In genomic region chr2:43278683-43279220, GRCh38 we compare ENCODE assay signal across 14 cellular contexts.
"Had no signal": no experiment of that assay in that cellular context is flagged by ENCODE, and none has a peak within 500 bp of the region (broad histone marks: within the 10 kb centered on the region; RNA-seq: fewer than 3 reads in every experiment).

No MANE protein-coding gene starts in this region.

- H3K4me2 ChIP-seq: smooth muscle cell had no signal

- H3K9me3 ChIP-seq: right atrium auricular region had no signal

- H3K27ac ChIP-seq: coronary artery, parathyroid adenoma, right atrium auricular region, tibial nerve had no signal

- H3K4me1 ChIP-seq: parathyroid adenoma had no signal

- DNase-seq: activated CD4-positive, alpha-beta memory T cell treated with anti-CD3 and anti-CD28 coated beads, Interleukin-2, amount 10 ng/mL, durations not matched to agents 7 days and 5 days; activated CD4-positive, alpha-beta T cell treated with anti-CD3 and anti-CD28 coated beads for 36 hours; activated gamma-delta T cell treated with Interleukin-2 at 50 U/mL for 16 hours; activated T-cell treated with anti-CD3 and anti-CD28 coated beads, Interleukin-2, amount 50 U/mL, for 72 hours; aorta; effector CD4-positive, alpha-beta T cell; hypothalamus had no signal

- ATAC-seq: activated CD4-positive, alpha-beta T cell treated with anti-CD3 and anti-CD28 coated beads for 36 hours; activated T-cell treated with anti-CD3 and anti-CD28 coated beads, Interleukin-2, amount 50 U/mL, for 72 hours; stimulated activated effector memory CD8-positive, alpha-beta T cell treated with anti-CD3 and anti-CD28 coated beads, Interleukin-12 subunit alpha, Interleukin-12 subunit beta, amount 100 ng/mL, for 72 hours had no signal

- H2AFZ ChIP-seq: parathyroid adenoma had no signal

- H3K4me3 ChIP-seq: coronary artery, lung, right atrium auricular region, smooth muscle cell, tibial nerve had no signal

- H3K27me3 ChIP-seq: right atrium auricular region, tibial nerve had no signal

- H3K9ac ChIP-seq: parathyroid adenoma had no signal
